ENCODE assay signal across 1 cellular context in genomic region chr7:130436253-130436652, GRCh38.
TF ChIP-seq lines count a peak whose summit lies in the region.

No MANE protein-coding gene starts in this region.

TF ChIP-seq in H1, 55 proteins besides CTCF, POLR2A, EP300 and RAD21:
- TF ChIP-seq CEBPB (IDR thresholded peaks at IDR 0.05; ENCODE audit: low read depth, low read length) (0 out of 2 replicates have a peak, but pooled peaks have one; percentile 3), SAP30 (IDR thresholded peaks at IDR 0.05; ENCODE audit: insufficient read depth, insufficient replicate concordance, low read length) (no peak), TCF12 (IDR thresholded peaks at IDR 0.05; ENCODE audit: low read depth, low read length) (no peak), SP2 (IDR thresholded peaks at IDR 0.05; ENCODE audit: low read length) (no peak)
TF ChIP-seq in H1: peak in this region for 1.
